Comparison of ENCODE assay signal across 8 cellular contexts in genomic region chr6:90296346-90297123, GRCh38. TPM values are rescaled to one million over a fixed set of nuclear protein-coding genes. Genes with fewer than 3 reads are reported as not detected.
A peak's percentile ranks its signal among the peaks of the same experiment; 100 is the strongest.
DNase-seq lines count a peak whose midpoint lies in the region; ATAC-seq and TF ChIP-seq lines count a peak whose summit lies in the region.

BACH2 (minus strand) TSS chr6:90296843; CDS start chr6:90008844, 287,999 bp downstream.

- H3K79me2 ChIP-seq in KMS-11 (ENCODE audit: insufficient read depth, low read depth) = peaks cover 24% of the 10 kb centered on the region; the same call in 1 of the 2 replicates

- TF ChIP-seq CTCF in KMS-11 (conservative IDR thresholded peaks at IDR 0.05; ENCODE audit: low read depth, low read length) (no peak), foreskin keratinocyte (conservative IDR thresholded peaks at IDR 0.05) (peak; percentile 52), neural crest cell (conservative IDR thresholded peaks at IDR 0.05) (peak; percentile 34)

- ATAC-seq in GM21723 (IDR thresholded peaks at IDR 0.05; ENCODE audit: unreplicated experiment) = peak; percentile 84
- peak; percentile 89 for ATAC-seq in foreskin keratinocyte
- peak; percentile 72 for ATAC-seq in stimulated activated naive CD8-positive, alpha-beta T cell treated with anti-CD3 and anti-CD28 coated beads, Interleukin-15, amount 100 ng/mL, for 72 hours

- peaks cover 30% of the 10 kb centered on the region for H3K4me1 ChIP-seq in KMS-11 (ENCODE audit: low read depth, poor library complexity, severe bottlenecking)
- H3K4me1 ChIP-seq in foreskin keratinocyte = no peaks in the 10 kb centered on the region

- H3K4me1 Mint-ChIP-seq in neural crest cell = peaks cover 34% of the 10 kb centered on the region
- H3K4me1 Mint-ChIP-seq in stimulated activated naive CD8-positive, alpha-beta T cell treated with anti-CD3 and anti-CD28 coated beads, Interleukin-15, amount 100 ng/mL, for 72 hours = peaks cover 60% of the 10 kb centered on the region

- H3K27me3 ChIP-seq in KMS-11 (ENCODE audit: insufficient read depth, low read depth) (no peaks in the 10 kb centered on the region), foreskin keratinocyte (peaks cover 8% of the 10 kb centered on the region)

- H3K27ac ChIP-seq in KMS-11 (peak within 1 kb of the TSS; percentile 54), foreskin keratinocyte (peak within 1 kb of the TSS; percentile 78)

- H4K20me1 ChIP-seq in KMS-11 (ENCODE audit: insufficient read depth) = no peaks in the 10 kb centered on the region

- no peaks in the 10 kb centered on the region for H3K9me3 Mint-ChIP-seq in neural crest cell
- no peaks in the 10 kb centered on the region for H3K9me3 Mint-ChIP-seq in stimulated activated naive CD8-positive, alpha-beta T cell treated with anti-CD3 and anti-CD28 coated beads, Interleukin-15, amount 100 ng/mL, for 72 hours

- no peak within 1 kb of the TSS for H3K4me3 ChIP-seq in KMS-11 (IDR thresholded peaks at IDR 0.05; ENCODE audit: insufficient read depth, low read depth, low read length)

- peak within 1 kb of the TSS; percentile 73; the same call in 1 of the 2 replicates for H3K4me2 ChIP-seq in KMS-11

- H3K36me3 Mint-ChIP-seq in neural crest cell (ENCODE audit: low read depth) = no peaks in the 10 kb centered on the region

- no peaks in the 10 kb centered on the region for H3K36me3 ChIP-seq in KMS-11 (ENCODE audit: insufficient read depth)

- H3K4me3 Mint-ChIP-seq in neural crest cell = peak within 1 kb of the TSS; percentile 93
- peak within 1 kb of the TSS; percentile 89 to 100 for H3K4me3 Mint-ChIP-seq in stimulated activated naive CD8-positive, alpha-beta T cell treated with anti-CD3 and anti-CD28 coated beads, Interleukin-15, amount 100 ng/mL, for 72 hours

- peaks cover 22% of the 10 kb centered on the region for H3K27me3 Mint-ChIP-seq in neural crest cell (ENCODE audit: low read depth)
- H3K27me3 Mint-ChIP-seq in stimulated activated naive CD8-positive, alpha-beta T cell treated with anti-CD3 and anti-CD28 coated beads, Interleukin-15, amount 100 ng/mL, for 72 hours = peaks cover 11% of the 10 kb centered on the region

- peak within 1 kb of the TSS; percentile 44; the same call in 1 of the 2 replicates for H2AFZ ChIP-seq in KMS-11 (ENCODE audit: low read depth)

- DNase-seq in DMS 273 (lab: John Stamatoyannopoulos, UW; ENCODE audit: unreplicated experiment) = peak; percentile 97
- DNase-seq in activated effector memory CD4-positive, alpha-beta T cell treated with anti-CD3 and anti-CD28 coated beads, Interleukin-2, amount 50 U/mL, for 16 hours = peak; percentile 96
- peak; percentile 63 to 77 for DNase-seq in foreskin keratinocyte
- peak; percentile 87 for DNase-seq in neural crest cell (ENCODE audit: low read depth, low spot score)
- peak; percentile 92 to 95 for DNase-seq in stimulated activated naive CD8-positive, alpha-beta T cell treated with anti-CD3 and anti-CD28 coated beads, Interleukin-15, amount 100 ng/mL, for 72 hours

- peak within 1 kb of the TSS; percentile 72 for H3K9ac ChIP-seq in KMS-11

- H3K27ac Mint-ChIP-seq in neural crest cell (ENCODE audit: unreplicated experiment) = no peak within 1 kb of the TSS
- H3K27ac Mint-ChIP-seq in stimulated activated naive CD8-positive, alpha-beta T cell treated with anti-CD3 and anti-CD28 coated beads, Interleukin-15, amount 100 ng/mL, for 72 hours = peak within 1 kb of the TSS; percentile 95 to 98

- TF ChIP-seq POLR2A in Raji (IDR thresholded peaks at IDR 0.05; ENCODE audit: insufficient read depth, low read depth, low read length) = peak; percentile 71

RNA-seq across cellular contexts. Expression of gene BACH2, which starts in this region (rescaled TPM):
- total RNA-seq in foreskin keratinocyte = 0.99 and 1.4 TPM in 2 replicates
- polyA plus RNA-seq in foreskin keratinocyte = 0.17 and 0.27 TPM in 2 replicates
- total RNA-seq in neural crest cell = 13.1 and 13.5 TPM in 2 replicates
